Comparison of ENCODE assay signal across 16 cellular contexts in genomic region chr3:32354362-32354778, GRCh38. TPM values are rescaled to one million over a fixed set of nuclear protein-coding genes. Genes with fewer than 3 reads are reported as not detected.
DNase-seq lines count a peak whose midpoint lies in the region; ATAC-seq and TF ChIP-seq lines count a peak whose summit lies in the region.
"Had no signal": no experiment of that assay in that cellular context is flagged by ENCODE, and none has a peak within 500 bp of the region (broad histone marks: within the 10 kb centered on the region; RNA-seq: fewer than 3 reads in every experiment).

No MANE protein-coding gene starts in this region.

- H3K27me3 ChIP-seq in spleen (replicated peaks in 1 of 7): no peaks in the 10 kb centered on the region
- H3K27me3 ChIP-seq in suprapubic skin: no peaks in the 10 kb centered on the region

- peak; percentile 51 to 57 for ATAC-seq in activated T-cell treated with anti-CD3 and anti-CD28 coated beads, Interleukin-2, amount 50 U/mL, for 72 hours (replicated peaks in 1 of 2)
- ATAC-seq in activated naive CD8-positive, alpha-beta T cell treated with anti-CD3 and anti-CD28 coated beads, Interleukin-2, amount 50 U/mL, for 24 hours: no peak
- ATAC-seq: natural killer cell treated with Interleukin-12 subunit alpha and Interleukin-12 subunit beta and Interleukin-15 and Interleukin-18, amount 100 ng/mL, for 72 hours; Panc1 had no signal

- H3K9me3 Mint-ChIP-seq in activated T-cell treated with anti-CD3 and anti-CD28 coated beads, Interleukin-2, amount 50 U/mL, for 72 hours: peaks cover 0 to 2% of the 10 kb centered on the region in 2 donors
- H3K9me3 Mint-ChIP-seq in activated naive CD8-positive, alpha-beta T cell treated with anti-CD3 and anti-CD28 coated beads, Interleukin-2, amount 50 U/mL, for 24 hours: no peaks in the 10 kb centered on the region
- H3K9me3 Mint-ChIP-seq: activated T-helper 2 cell treated with anti-CD3 and anti-CD28 coated beads, Interferon-gamma antibody, Interleukin-2, Interleukin-4, amounts not matched to agents 10 μg/mL and 5 μg/mL and 100 μg/mL, durations not matched to agents 14 hours and 24 hours and 36 hours; natural killer cell treated with Interleukin-12 subunit alpha and Interleukin-12 subunit beta and Interleukin-15 and Interleukin-18, amount 100 ng/mL, for 72 hours had no signal

- intact Hi-C loops in spleen (cut with DNase I; ENCODE audit: low total_unique reads): no loop called here

- no peak for TF ChIP-seq EP300 in suprapubic skin (IDR thresholded peaks at IDR 0.05)

- H3K4me1 ChIP-seq in spleen (peaks cover 0 to 4% (median 0%) of the 10 kb centered on the region in 6 donors), suprapubic skin (no peaks in the 10 kb centered on the region)

- no peaks in the 10 kb centered on the region for H3K36me3 ChIP-seq in spleen
- no peaks in the 10 kb centered on the region for H3K36me3 ChIP-seq in suprapubic skin

- H3K27me3 Mint-ChIP-seq in activated T-cell treated with anti-CD3 and anti-CD28 coated beads, Interleukin-2, amount 50 U/mL, for 72 hours (ENCODE audit: low read depth): no peaks in the 10 kb centered on the region
- no peaks in the 10 kb centered on the region for H3K27me3 Mint-ChIP-seq in activated naive CD8-positive, alpha-beta T cell treated with anti-CD3 and anti-CD28 coated beads, Interleukin-2, amount 50 U/mL, for 24 hours

- 70 to 87% (median 77%) methylated on average over 8 of the region's 8 CpGs for WGBS in spleen, 5 donors
- WGBS in suprapubic skin: 68% methylated on average over 8 of the region's 8 CpGs

- no peak for TF ChIP-seq CTCF in VCaP (conservative IDR thresholded peaks at IDR 0.05)
- TF ChIP-seq CTCF in spleen (IDR thresholded peaks at IDR 0.05 in 8 of 11, conservative IDR thresholded peaks at IDR 0.05 in 3 of 11): no peak
- TF ChIP-seq CTCF in foreskin fibroblast (IDR thresholded peaks at IDR 0.05; ENCODE audit: low read depth, low read length): no peak
- no peak for TF ChIP-seq CTCF in suprapubic skin (IDR thresholded peaks at IDR 0.05)

- TF ChIP-seq POLR2A in spleen (IDR thresholded peaks at IDR 0.05) (no peak), suprapubic skin (IDR thresholded peaks at IDR 0.05) (no peak)

- no peaks in the 10 kb centered on the region for H3K36me3 Mint-ChIP-seq in activated T-cell treated with anti-CD3 and anti-CD28 coated beads, Interleukin-2, amount 50 U/mL, for 72 hours (ENCODE audit: insufficient read depth in 2 of 2)
- no peaks in the 10 kb centered on the region for H3K36me3 Mint-ChIP-seq in activated naive CD8-positive, alpha-beta T cell treated with anti-CD3 and anti-CD28 coated beads, Interleukin-2, amount 50 U/mL, for 24 hours (ENCODE audit: low read depth)
- H3K36me3 Mint-ChIP-seq: natural killer cell treated with Interleukin-12 subunit alpha and Interleukin-12 subunit beta and Interleukin-15 and Interleukin-18, amount 100 ng/mL, for 72 hours had no signal

- H3K9me3 ChIP-seq in spleen (no peaks in the 10 kb centered on the region), suprapubic skin (no peaks in the 10 kb centered on the region)

- H3K27ac Mint-ChIP-seq in activated T-cell treated with anti-CD3 and anti-CD28 coated beads, Interleukin-2, amount 50 U/mL, for 72 hours: no peak overlapping the region
- no peak overlapping the region for H3K27ac Mint-ChIP-seq in activated naive CD8-positive, alpha-beta T cell treated with anti-CD3 and anti-CD28 coated beads, Interleukin-2, amount 50 U/mL, for 24 hours
- H3K27ac Mint-ChIP-seq: activated T-helper 2 cell treated with anti-CD3 and anti-CD28 coated beads, Interferon-gamma antibody, Interleukin-2, Interleukin-4, amounts not matched to agents 10 μg/mL and 5 μg/mL and 100 μg/mL, durations not matched to agents 14 hours and 24 hours and 36 hours; natural killer cell treated with Interleukin-12 subunit alpha and Interleukin-12 subunit beta and Interleukin-15 and Interleukin-18, amount 100 ng/mL, for 72 hours had no signal

- peak overlapping the region; percentile 71 for H3K27ac ChIP-seq in VCaP
- no peak overlapping the region for H3K27ac ChIP-seq in spleen
- H3K27ac ChIP-seq in suprapubic skin: no peak overlapping the region

- peaks cover 2% of the 10 kb centered on the region for H3K4me1 Mint-ChIP-seq in activated T-cell treated with anti-CD3 and anti-CD28 coated beads, Interleukin-2, amount 50 U/mL, for 72 hours (ENCODE audit: low read depth)
- peaks cover 2% of the 10 kb centered on the region for H3K4me1 Mint-ChIP-seq in activated naive CD8-positive, alpha-beta T cell treated with anti-CD3 and anti-CD28 coated beads, Interleukin-2, amount 50 U/mL, for 24 hours

- no peak for DNase-seq in activated T-cell treated with anti-CD3 and anti-CD28 coated beads, Interleukin-2, amount 50 U/mL, for 72 hours
- no peak for DNase-seq in activated T-cell treated with anti-CD3 and anti-CD28 coated beads, Interleukin-2, amount 50 U/mL, for 48 hours
- DNase-seq in islet precursor cell (peak; percentile 68), spleen (peak; percentile 1), foreskin fibroblast (no peak), suprapubic skin (ENCODE audit: low spot score in 2 of 2) (no peak)
- no peak for DNase-seq in activated naive CD8-positive, alpha-beta T cell treated with anti-CD3 and anti-CD28 coated beads, Interleukin-2, amount 50 U/mL, for 24 hours
- DNase-seq: amygdala, NCI-H1694, NCI-H69, right cardiac atrium had no signal

- H3K4me3 ChIP-seq in spleen (no peak overlapping the region), foreskin fibroblast (ENCODE audit: low read depth in 1 of 2, low read length in 2 of 2) (no peak overlapping the region), suprapubic skin (no peak overlapping the region)
- H3K4me3 ChIP-seq: lung had no signal

- H3K4me3 Mint-ChIP-seq in activated T-cell treated with anti-CD3 and anti-CD28 coated beads, Interleukin-2, amount 50 U/mL, for 72 hours: no peak overlapping the region
- no peak overlapping the region for H3K4me3 Mint-ChIP-seq in activated naive CD8-positive, alpha-beta T cell treated with anti-CD3 and anti-CD28 coated beads, Interleukin-2, amount 50 U/mL, for 24 hours
- H3K4me3 Mint-ChIP-seq: natural killer cell treated with Interleukin-12 subunit alpha and Interleukin-12 subunit beta and Interleukin-15 and Interleukin-18, amount 100 ng/mL, for 72 hours had no signal

RNA-seq across cellular contexts. Expression of gene CMTM7, which starts 37.3 kb away (rescaled TPM):
- total RNA-seq in activated T-cell treated with anti-CD3 and anti-CD28 coated beads, Interleukin-2, amount 50 U/mL, for 72 hours: 10 to 100 TPM; 61.0 to 72.3 TPM
- total RNA-seq in spleen: 10 to 100 TPM; 42.4 to 92.0 (median 48.6) TPM
- 10 to 100 TPM; 27.6 to 38.3 (median 32.8) TPM for polyA plus RNA-seq in spleen
- 10 to 100 TPM in 2 of 4 donors, 1 to 10 TPM in 2; 7.5 to 14.7 (median 10.9) TPM for total RNA-seq in suprapubic skin

Comparison
In these comparisons a context has a peak if more than half of its experiments do, and no peak if none do; other contexts are left out.
1. DNase-seq: peak in islet precursor cell (single experiment) and spleen (single experiment); none in activated T-cell treated with anti-CD3 and anti-CD28 coated beads, Interleukin-2, amount 50 U/mL, for 72 hours (0 of 2), activated T-cell treated with anti-CD3 and anti-CD28 coated beads, Interleukin-2, amount 50 U/mL, for 48 hours (0 of 2), foreskin fibroblast (0 of 2), suprapubic skin (0 of 2) and activated naive CD8-positive, alpha-beta T cell treated with anti-CD3 and anti-CD28 coated beads, Interleukin-2, amount 50 U/mL, for 24 hours (single experiment).